In the genomic region with DNA sequence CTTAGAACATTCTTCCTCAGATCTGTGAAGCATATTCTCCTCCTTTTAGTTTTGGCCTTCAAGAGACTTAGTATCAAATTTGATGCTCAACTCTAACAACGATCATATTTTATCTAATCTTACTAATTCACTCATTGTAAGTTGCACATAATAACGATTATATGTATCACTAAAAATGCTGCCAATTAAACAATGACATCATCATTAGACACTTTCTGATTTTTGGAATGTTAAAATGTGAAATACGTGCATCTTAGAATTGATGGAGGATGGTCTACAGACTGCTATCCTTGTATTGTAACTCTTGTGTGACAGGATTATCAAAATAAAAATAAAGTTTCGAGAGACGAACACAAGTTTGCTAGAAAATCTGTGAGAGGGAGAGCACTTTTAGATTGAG, we compare ENCODE assay signal across 34 cellular contexts.
"Had no signal": no experiment of that assay in that cellular context is flagged by ENCODE, and none has a peak within 500 bp of the region (broad histone marks: within the 10 kb centered on the region; RNA-seq: fewer than 3 reads in every experiment).

No MANE protein-coding gene starts in this region.

- H3K27me3 ChIP-seq: brain microvascular endothelial cell, dorsolateral prefrontal cortex had no signal

- H3K4me1 Mint-ChIP-seq: activated CD4-positive, alpha-beta T cell treated with anti-CD3 and anti-CD28 coated beads for 36 hours; activated CD4-positive, alpha-beta T cell treated with anti-CD3 and anti-CD28 coated beads, Interleukin-2, amount 10 ng/mL, durations not matched to agents 24 days and 14 days; activated CD8-positive, alpha-beta memory T cell treated with anti-CD3 and anti-CD28 coated beads, Interleukin-2, amount 10 ng/mL, durations not matched to agents 7 days and 5 days; T-helper 17 cell had no signal

- FAIRE-seq: astrocyte, bronchial epithelial cell, frontal cortex had no signal

- H3K27ac Mint-ChIP-seq: activated CD4-positive, alpha-beta memory T cell treated with anti-CD3 and anti-CD28 coated beads for 36 hours; activated CD4-positive, alpha-beta T cell treated with anti-CD3 and anti-CD28 coated beads for 36 hours; activated CD4-positive, alpha-beta T cell treated with anti-CD3 and anti-CD28 coated beads, Interleukin-2, amount 10 ng/mL, durations not matched to agents 24 days and 14 days; activated CD8-positive, alpha-beta memory T cell treated with anti-CD3 and anti-CD28 coated beads, Interleukin-2, amount 10 ng/mL, durations not matched to agents 7 days and 5 days; activated CD8-positive, alpha-beta T cell treated with anti-CD3 and anti-CD28 coated beads, Interleukin-2, amount 10 ng/mL, durations not matched to agents 7 days and 5 days; activated naive CD4-positive, alpha-beta T cell treated with anti-CD3 and anti-CD28 coated beads for 36 hours; activated naive CD8-positive, alpha-beta T cell treated with anti-CD3 and anti-CD28 coated beads, Interleukin-2, amount 10 ng/mL, durations not matched to agents 7 days and 5 days; activated T-helper 1 cell treated with anti-CD3 and anti-CD28 coated beads, Interleukin-12 subunit alpha, Interleukin-12 subunit beta, Interleukin-2, Interleukin-4 antibody, amounts not matched to agents 30 ng/mL and 10 ng/mL and 1 ng/mL, durations not matched to agents 14 hours and 24 hours and 36 hours; activated T-helper 2 cell treated with anti-CD3 and anti-CD28 coated beads, Interferon-gamma antibody, Interleukin-2, Interleukin-4, amounts not matched to agents 10 μg/mL and 5 μg/mL and 100 μg/mL, durations not matched to agents 14 hours and 24 hours and 36 hours; dendritic cell treated with granulocyte-macrophage colony-stimulating factor and Interleukin-4, amounts not matched to agents 40 ng/mL and 50 ng/mL, for 4 days; endodermal cell; T-helper 17 cell; T-helper 2 cell treated with Interferon-gamma antibody and Interleukin-4, amounts not matched to agents 5 μg/mL and 100 μg/mL, for 36 hours had no signal

- ATAC-seq: activated CD4-positive, alpha-beta T cell treated with anti-CD3 and anti-CD28 coated beads for 36 hours; activated CD8-positive, alpha-beta memory T cell treated with anti-CD3 and anti-CD28 coated beads, Interleukin-2, amount 10 ng/mL, durations not matched to agents 7 days and 5 days; activated CD8-positive, alpha-beta T cell treated with anti-CD3 and anti-CD28 coated beads, Interleukin-2, amount 10 ng/mL, durations not matched to agents 7 days and 5 days; esophagus mucosa; T-helper 17 cell had no signal

- H3K4me3 Mint-ChIP-seq: activated CD4-positive, alpha-beta memory T cell treated with anti-CD3 and anti-CD28 coated beads for 36 hours; activated CD4-positive, alpha-beta T cell treated with anti-CD3 and anti-CD28 coated beads for 36 hours; activated CD4-positive, alpha-beta T cell treated with anti-CD3 and anti-CD28 coated beads, Interleukin-2, amount 10 ng/mL, durations not matched to agents 24 days and 14 days; activated CD8-positive, alpha-beta memory T cell treated with anti-CD3 and anti-CD28 coated beads, Interleukin-2, amount 10 ng/mL, durations not matched to agents 7 days and 5 days; activated CD8-positive, alpha-beta T cell treated with anti-CD3 and anti-CD28 coated beads, Interleukin-2, amount 10 ng/mL, durations not matched to agents 7 days and 5 days; activated naive CD4-positive, alpha-beta T cell treated with anti-CD3 and anti-CD28 coated beads for 36 hours; activated naive CD8-positive, alpha-beta T cell treated with anti-CD3 and anti-CD28 coated beads, Interleukin-2, amount 10 ng/mL, durations not matched to agents 7 days and 5 days; activated T-helper 1 cell treated with anti-CD3 and anti-CD28 coated beads, Interleukin-12 subunit alpha, Interleukin-12 subunit beta, Interleukin-2, Interleukin-4 antibody, amounts not matched to agents 30 ng/mL and 10 ng/mL and 1 ng/mL, durations not matched to agents 14 hours and 24 hours and 36 hours; central memory CD8-positive, alpha-beta T cell; dendritic cell treated with granulocyte-macrophage colony-stimulating factor and Interleukin-4, amounts not matched to agents 40 ng/mL and 50 ng/mL, for 4 days; endodermal cell; T-helper 17 cell; T-helper 2 cell treated with Interferon-gamma antibody and Interleukin-4, amounts not matched to agents 5 μg/mL and 100 μg/mL, for 36 hours had no signal

- H3K27ac ChIP-seq: brain microvascular endothelial cell, coronary artery, dorsolateral prefrontal cortex had no signal

- H3K27me3 Mint-ChIP-seq: activated CD4-positive, alpha-beta memory T cell treated with anti-CD3 and anti-CD28 coated beads for 36 hours; activated CD4-positive, alpha-beta T cell treated with anti-CD3 and anti-CD28 coated beads for 36 hours; activated CD4-positive, alpha-beta T cell treated with anti-CD3 and anti-CD28 coated beads, Interleukin-2, amount 10 ng/mL, durations not matched to agents 24 days and 14 days; activated CD8-positive, alpha-beta memory T cell treated with anti-CD3 and anti-CD28 coated beads, Interleukin-2, amount 10 ng/mL, durations not matched to agents 7 days and 5 days; activated naive CD8-positive, alpha-beta T cell treated with anti-CD3 and anti-CD28 coated beads, Interleukin-2, amount 10 ng/mL, durations not matched to agents 7 days and 5 days; central memory CD8-positive, alpha-beta T cell; dendritic cell treated with granulocyte-macrophage colony-stimulating factor and Interleukin-4, amounts not matched to agents 40 ng/mL and 50 ng/mL, for 4 days; T-helper 17 cell had no signal

- DNase-seq: activated CD4-positive, alpha-beta memory T cell treated with anti-CD3 and anti-CD28 coated beads for 36 hours; activated CD4-positive, alpha-beta T cell treated with anti-CD3 and anti-CD28 coated beads for 36 hours; activated CD4-positive, alpha-beta T cell treated with anti-CD3 and anti-CD28 coated beads, Interleukin-2, amount 10 ng/mL, durations not matched to agents 24 days and 14 days; activated CD4-positive, CD25-positive, alpha-beta regulatory T cell; activated CD4-positive, CD25-positive, alpha-beta regulatory T cell treated with anti-CD3 and anti-CD28 coated beads, Interleukin-2, amount 50 U/mL, for 72 hours; activated CD8-positive, alpha-beta memory T cell treated with anti-CD3 and anti-CD28 coated beads, Interleukin-2, amount 10 ng/mL, durations not matched to agents 7 days and 5 days; activated CD8-positive, alpha-beta memory T cell treated with anti-CD3 and anti-CD28 coated beads, Interleukin-2, amount 50 U/mL, for 4 hours; activated CD8-positive, alpha-beta T cell treated with anti-CD3 and anti-CD28 coated beads, Interleukin-2, amount 10 ng/mL, durations not matched to agents 7 days and 5 days; activated effector memory CD4-positive, alpha-beta T cell treated with anti-CD3 and anti-CD28 coated beads, Interleukin-2, amount 50 U/mL, for 16 hours; activated naive CD4-positive, alpha-beta T cell treated with anti-CD3 and anti-CD28 coated beads for 36 hours; activated naive CD8-positive, alpha-beta T cell treated with anti-CD3 and anti-CD28 coated beads, Interleukin-2, amount 10 ng/mL, durations not matched to agents 7 days and 5 days; activated T-cell treated with anti-CD3 and anti-CD28 coated beads, Interleukin-2, amount 50 U/mL, for 1 hour; activated T-cell treated with anti-CD3 and anti-CD28 coated beads, Interleukin-2, amount 50 U/mL, for 48 hours; amniotic stem cell; anterior cingulate cortex; brain microvascular endothelial cell; dorsolateral prefrontal cortex; effector memory CD4-positive, alpha-beta T cell; endodermal cell; foreskin fibroblast; head of caudate nucleus; T-helper 1 cell; T-helper 17 cell; T1000 had no signal

- H3K36me3 ChIP-seq: brain microvascular endothelial cell had no signal

- H3K9me3 Mint-ChIP-seq: activated CD4-positive, alpha-beta memory T cell treated with anti-CD3 and anti-CD28 coated beads for 36 hours; activated T-helper 1 cell treated with anti-CD3 and anti-CD28 coated beads, Interleukin-12 subunit alpha, Interleukin-12 subunit beta, Interleukin-2, Interleukin-4 antibody, amounts not matched to agents 30 ng/mL and 10 ng/mL and 1 ng/mL, durations not matched to agents 14 hours and 24 hours and 36 hours; activated T-helper 2 cell treated with anti-CD3 and anti-CD28 coated beads, Interferon-gamma antibody, Interleukin-2, Interleukin-4, amounts not matched to agents 10 μg/mL and 5 μg/mL and 100 μg/mL, durations not matched to agents 14 hours and 24 hours and 36 hours; central memory CD8-positive, alpha-beta T cell had no signal

- H3K4me3 ChIP-seq: coronary artery, dorsolateral prefrontal cortex had no signal
